Comparison of ENCODE assay signal across 11 cellular contexts in the genomic region with DNA sequence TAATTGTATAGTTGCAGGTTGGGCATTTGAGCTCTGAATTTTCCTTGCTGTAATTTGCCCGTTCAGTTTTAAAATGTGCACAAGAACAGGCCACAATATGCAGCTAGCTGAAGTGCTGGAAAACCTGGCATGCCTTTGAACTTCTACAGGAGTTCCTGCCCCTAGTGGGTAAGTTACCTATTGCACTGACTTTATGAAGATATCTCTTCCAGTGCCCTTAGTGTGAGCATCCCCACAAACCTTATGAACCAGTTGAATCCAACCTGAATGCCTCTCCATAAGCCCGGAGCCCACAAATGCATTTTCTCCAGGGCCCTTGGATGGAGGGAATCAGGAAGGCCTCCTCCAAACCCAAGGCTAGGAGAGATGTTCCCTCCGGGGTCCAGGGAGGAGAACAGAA.
DNase-seq lines count a peak whose midpoint lies in the region; ATAC-seq and TF ChIP-seq lines count a peak whose summit lies in the region.
"Had no signal": no experiment of that assay in that cellular context is flagged by ENCODE, and none has a peak within 500 bp of the region (broad histone marks: within the 10 kb centered on the region; RNA-seq: fewer than 3 reads in every experiment).

No MANE protein-coding gene starts in this region.

- no peak overlapping the region for H3K27ac ChIP-seq in C4-2B
- H3K27ac ChIP-seq: body of pancreas, neutrophil, transverse colon had no signal

- peak; percentile 38 for TF ChIP-seq CTCF in C4-2B (conservative IDR thresholded peaks at IDR 0.05)

- DNase-seq in HCEC 1CT: peak; percentile 51
- peak; percentile 52 for DNase-seq in SW480 (ENCODE audit: low spot score)
- peak; percentile 56 for DNase-seq in iPS-NIHi11 (ENCODE audit: low spot score)
- no peak for DNase-seq in stimulated activated CD4-positive, alpha-beta T cell treated with anti-CD3 and anti-CD28 coated beads, Interleukin-12 subunit alpha, Interleukin-12 subunit beta, amount 100 ng/mL, for 4 hours
- DNase-seq in HuH-7.5 (ENCODE audit: low spot score): no peak
- no peak for DNase-seq in anterior cingulate cortex (lab: John Stamatoyannopoulos, UW)
- DNase-seq: transverse colon had no signal

- no peak for TF ChIP-seq POLR2A in GM18505 (IDR thresholded peaks at IDR 0.05; ENCODE audit: borderline replicate concordance, extremely low read depth, insufficient read depth, insufficient read length)

- no peak for ATAC-seq in GM18505 (IDR thresholded peaks at IDR 0.05; ENCODE audit: unreplicated experiment)
- ATAC-seq: body of pancreas had no signal

Comparison
In these comparisons a context has a peak if more than half of its experiments do, and no peak if none do; other contexts are left out.
1. DNase-seq: peak in HCEC 1CT (single experiment), SW480 (single experiment) and iPS-NIHi11 (single experiment); none in stimulated activated CD4-positive, alpha-beta T cell treated with anti-CD3 and anti-CD28 coated beads, Interleukin-12 subunit alpha, Interleukin-12 subunit beta, amount 100 ng/mL, for 4 hours (single experiment), HuH-7.5 (single experiment) and anterior cingulate cortex (0 of 58).